In the genomic region with DNA sequence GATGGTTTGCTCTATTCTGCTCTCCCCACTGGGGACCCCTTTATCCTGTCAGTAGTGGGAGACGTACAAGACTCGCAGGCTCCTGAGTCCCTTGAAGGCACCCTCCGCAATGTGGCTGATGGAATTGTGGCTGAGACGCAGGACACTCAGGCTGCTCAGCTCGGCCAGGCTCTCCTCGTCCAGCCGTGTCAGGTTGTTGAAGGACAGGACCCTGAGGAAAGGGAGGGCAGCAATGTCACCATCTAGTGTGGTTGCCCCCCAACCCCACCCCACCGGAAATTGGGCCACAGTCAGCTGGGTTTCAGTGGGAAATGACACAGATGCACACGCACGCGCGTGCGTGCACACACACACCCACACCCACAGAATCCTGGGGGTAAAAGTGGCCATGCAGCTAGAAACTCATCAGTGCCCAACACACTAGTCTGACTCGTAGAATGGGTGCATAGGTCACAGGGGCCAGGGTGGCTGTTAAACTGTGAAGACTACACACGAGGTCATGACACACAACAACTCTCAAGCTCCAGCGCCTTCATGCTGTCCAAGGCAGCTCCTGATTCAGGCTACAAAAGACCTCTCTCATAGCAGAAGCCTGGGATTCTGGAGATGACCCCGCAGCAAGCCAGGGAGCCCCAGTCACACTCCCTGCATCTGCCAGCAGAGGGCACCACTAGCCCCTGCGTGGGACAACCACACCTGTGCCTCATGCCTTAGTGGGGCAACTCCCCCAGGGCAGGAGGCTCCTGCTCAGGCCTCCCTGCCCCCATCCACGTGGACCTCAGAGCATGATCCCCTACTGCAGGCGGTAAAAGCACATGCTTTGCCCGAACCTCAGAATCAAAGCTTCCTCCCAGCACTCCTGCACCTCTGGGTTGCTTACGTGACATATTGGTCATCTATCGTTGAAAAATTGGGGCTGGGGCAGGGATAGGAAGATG, we compare ENCODE assay signal across 8 cellular contexts.
A peak's percentile ranks its signal among the peaks of the same experiment; 100 is the strongest.
DNase-seq lines count a peak whose midpoint lies in the region; ATAC-seq and TF ChIP-seq lines count a peak whose summit lies in the region.

No MANE protein-coding gene starts in this region.

- ATAC-seq in GM21529 (IDR thresholded peaks at IDR 0.05; ENCODE audit: unreplicated experiment) = peak; percentile 86

- H3K27me3 ChIP-seq in muscle layer of duodenum (ENCODE audit: low read depth, low read length) = no peaks in the 10 kb centered on the region

- POLR2A ChIA-PET in GM10248 (lab: Yijun Ruan, JAX) = no interaction called here

- H3K27ac ChIP-seq in muscle layer of duodenum (ENCODE audit: low read length) = peak overlapping the region; percentile 40

- no peaks in the 10 kb centered on the region for H3K9me3 Mint-ChIP-seq in endothelial cell (ENCODE audit: unreplicated experiment)

- H3K4me3 Mint-ChIP-seq in endothelial cell (ENCODE audit: unreplicated experiment) = no peak overlapping the region

- peaks cover 8% of the 10 kb centered on the region for H3K27me3 Mint-ChIP-seq in endothelial cell (ENCODE audit: unreplicated experiment)

- peaks cover 25 to 62% of the 10 kb centered on the region in 2 donors for H3K4me1 ChIP-seq in muscle layer of duodenum (ENCODE audit: control insufficient read depth in 1 of 2, insufficient read depth in 2 of 2, low read length in 2 of 2)

- DNase-seq in GM10248 (ENCODE audit: extremely low spot score) = peak; percentile 88
- peak; percentile 22 for DNase-seq in LoVo (ENCODE audit: low spot score)
- peak; percentile 91 for DNase-seq in activated CD8-positive, alpha-beta memory T cell treated with anti-CD3 and anti-CD28 coated beads for 24 hours
- DNase-seq in endothelial cell (ENCODE audit: low spot score) = peak; percentile 83
- DNase-seq in stimulated activated CD8-positive, alpha-beta memory T cell treated with anti-CD3 and anti-CD28 coated beads, Interleukin-7, amount 100 ng/mL, for 48 hours (ENCODE audit: extremely low read depth in 1 of 2, low read depth in 1 of 2) = peak; percentile 39 to 42
- no peak for DNase-seq in cortex of kidney (lab: John Stamatoyannopoulos, UW)

- H3K4me3 ChIP-seq in muscle layer of duodenum (ENCODE audit: low read depth in 1 of 2, low read length in 2 of 2) = no peak overlapping the region

- TF ChIP-seq CTCF in GM10248 (IDR thresholded peaks at IDR 0.05; ENCODE audit: control extremely low read depth, extremely low read depth, low read depth, missing control alignments) = peak; percentile 95
- TF ChIP-seq CTCF in endothelial cell (IDR thresholded peaks at IDR 0.05; ENCODE audit: unreplicated experiment) = peak; percentile 76

- CTCF ChIA-PET in GM10248 (lab: Yijun Ruan, JAX) = interaction anchor here (0.7 to 11.4 kb wide), 53 partner anchors 10 to 594 kb away, joined by 3 to 176 read pairs (median 4); no protein-coding TSS in a partner anchor

- H3K9me3 ChIP-seq in muscle layer of duodenum (ENCODE audit: control insufficient read depth in 1 of 2, low read length in 2 of 2) = no peaks in the 10 kb centered on the region

- H3K27ac Mint-ChIP-seq in endothelial cell (ENCODE audit: unreplicated experiment) = no peak overlapping the region

- peaks cover 31% of the 10 kb centered on the region for H3K36me3 Mint-ChIP-seq in endothelial cell (ENCODE audit: low read depth, unreplicated experiment)

- H3K4me1 Mint-ChIP-seq in endothelial cell (ENCODE audit: unreplicated experiment) = peaks cover 16% of the 10 kb centered on the region

- H3K36me3 ChIP-seq in muscle layer of duodenum (ENCODE audit: control insufficient read depth in 1 of 2, insufficient read depth in 2 of 2, low read length in 2 of 2) = peaks cover 40 to 58% of the 10 kb centered on the region in 2 donors
